9 cellular contexts compared by ENCODE assay signal in genomic region chr16:28258571-28258970, GRCh38. TPM values are rescaled to one million over a fixed set of nuclear protein-coding genes. Genes with fewer than 3 reads are reported as not detected.
DNase-seq lines count a peak whose midpoint lies in the region; ATAC-seq and TF ChIP-seq lines count a peak whose summit lies in the region.
"Had no signal": no experiment of that assay in that cellular context is flagged by ENCODE, and none has a peak within 500 bp of the region (broad histone marks: within the 10 kb centered on the region; RNA-seq: fewer than 3 reads in every experiment).

No MANE protein-coding gene starts in this region.

- H3K27ac ChIP-seq in body of pancreas: no peak overlapping the region
- no peak overlapping the region for H3K27ac ChIP-seq in iPS-20b (ENCODE audit: low read length)
- H3K27ac ChIP-seq in spleen: no peak overlapping the region

- no peaks in the 10 kb centered on the region for H3K36me3 ChIP-seq in body of pancreas (replicated peaks in 1 of 2; ENCODE audit: insufficient read depth in 1 of 2, low read depth in 2 of 2)
- H3K36me3 ChIP-seq in iPS-20b (ENCODE audit: insufficient read depth, low read depth, low read length): no peaks in the 10 kb centered on the region
- no peaks in the 10 kb centered on the region for H3K36me3 ChIP-seq in spleen

- H3K4me1 ChIP-seq in body of pancreas (peaks cover 12% of the 10 kb centered on the region), iPS-20b (ENCODE audit: insufficient read depth, low read length) (peaks cover 15% of the 10 kb centered on the region; the same call in 1 of the 2 replicates), spleen (peaks cover 0 to 28% (median 8%) of the 10 kb centered on the region in 6 donors)

- H3K4me3 ChIP-seq in body of pancreas (no peak overlapping the region), iPS-20b (ENCODE audit: low read length) (peak overlapping the region; percentile 50; the same call in 1 of the 2 replicates), spleen (peak overlapping the region in 5 of 8 donors; percentile 3 to 54 (median 28))

- H3K9me3 ChIP-seq in body of pancreas (no peaks in the 10 kb centered on the region), iPS-20b (ENCODE audit: insufficient read depth, low read depth, low read length) (no peaks in the 10 kb centered on the region), spleen (peaks cover 0 to 9% (median 0%) of the 10 kb centered on the region in 8 donors)

- intact Hi-C loops in body of pancreas (cut with DNase I) (no loop called here), spleen (cut with DNase I; ENCODE audit: low total_unique reads) (no loop called here)

- H3K36me3 Mint-ChIP-seq in activated naive CD8-positive, alpha-beta T cell treated with anti-CD3 and anti-CD28 coated beads for 36 hours: no peaks in the 10 kb centered on the region

- H3K9me3 Mint-ChIP-seq in activated naive CD8-positive, alpha-beta T cell treated with anti-CD3 and anti-CD28 coated beads for 36 hours: no peaks in the 10 kb centered on the region

- H3K4me3 Mint-ChIP-seq in activated naive CD8-positive, alpha-beta T cell treated with anti-CD3 and anti-CD28 coated beads for 36 hours: no peak overlapping the region

- peaks cover 7% of the 10 kb centered on the region for H3K4me1 Mint-ChIP-seq in activated naive CD8-positive, alpha-beta T cell treated with anti-CD3 and anti-CD28 coated beads for 36 hours

- peak; percentile 52 for ATAC-seq in body of pancreas
- no peak for ATAC-seq in GM21367 (IDR thresholded peaks at IDR 0.05; ENCODE audit: unreplicated experiment)
- ATAC-seq: esophagus mucosa had no signal

- DNase-seq in NCI-H146 (lab: John Stamatoyannopoulos, UW) (peak; percentile 37), NCI-H146 treated with DMSO at 0.1 percent for 48 hours (lab: John Stamatoyannopoulos, UW; ENCODE audit: unreplicated experiment) (no peak), body of pancreas (peak; percentile 18 to 56 (median 40)), spleen (no peak), 8988T (no peak)
- no peak for DNase-seq in activated naive CD8-positive, alpha-beta T cell treated with anti-CD3 and anti-CD28 coated beads for 36 hours

- H3K27me3 ChIP-seq in body of pancreas (peaks cover 0 to 8% of the 10 kb centered on the region in 2 donors), iPS-20b (ENCODE audit: insufficient read depth, low read length) (no peaks in the 10 kb centered on the region), spleen (replicated peaks in 1 of 7) (peaks cover 0 to 39% (median 13%) of the 10 kb centered on the region in 7 donors)

- WGBS in body of pancreas, 2 donors: 3 to 16% methylated on average over 7 to 17 of the region's 17 CpGs
- 31 to 39% (median 34%) methylated on average over 14 to 17 of the region's 17 CpGs for WGBS in spleen, 5 donors

- no peaks in the 10 kb centered on the region for H3K27me3 Mint-ChIP-seq in activated naive CD8-positive, alpha-beta T cell treated with anti-CD3 and anti-CD28 coated beads for 36 hours

- TF ChIP-seq POLR2A in body of pancreas (IDR thresholded peaks at IDR 0.05) (no peak), spleen (IDR thresholded peaks at IDR 0.05) (no peak)

- H3K9ac ChIP-seq in iPS-20b (ENCODE audit: low read depth, low read length): peak overlapping the region; percentile 40; the same call in 1 of the 2 replicates

- TF ChIP-seq CTCF in body of pancreas (IDR thresholded peaks at IDR 0.05): no peak
- TF ChIP-seq CTCF in spleen (IDR thresholded peaks at IDR 0.05 in 8 of 11, conservative IDR thresholded peaks at IDR 0.05 in 3 of 11): no peak

- H3K27ac Mint-ChIP-seq in activated naive CD8-positive, alpha-beta T cell treated with anti-CD3 and anti-CD28 coated beads for 36 hours: no peak overlapping the region

RNA-seq across cellular contexts. Expression of gene SBK1, which starts 33.8 kb away (rescaled TPM):
- total RNA-seq in body of pancreas (1 to 10 TPM; 1.3 to 2.6 TPM), spleen (1 to 10 TPM; 1.0 to 2.8 (median 2.1) TPM)
- under 1 TPM; 0.30 to 0.70 (median 0.46) TPM for polyA plus RNA-seq in spleen
- total RNA-seq in activated naive CD8-positive, alpha-beta T cell treated with anti-CD3 and anti-CD28 coated beads for 36 hours: 1 to 10 TPM; 8.5 to 9.7 TPM

RNA-seq across cellular contexts. Expression of gene XPO6, which starts 46.8 kb away (rescaled TPM):
- total RNA-seq in body of pancreas (100 to 1,000 TPM in 1 of 2 donors, 10 to 100 TPM in 1; 54.7 to 103 TPM), spleen (100 to 1,000 TPM; 259 to 517 (median 343) TPM)
- 100 to 1,000 TPM in 2 of 3 donors, 10 to 100 TPM in 1; 96.9 to 150 (median 132) TPM for polyA plus RNA-seq in spleen
- 100 to 1,000 TPM; 234 to 241 TPM for total RNA-seq in activated naive CD8-positive, alpha-beta T cell treated with anti-CD3 and anti-CD28 coated beads for 36 hours

Comparison
In these comparisons a context has a peak if more than half of its experiments do, and no peak if none do; other contexts are left out.
1. DNase-seq: peak in NCI-H146 (single experiment) and body of pancreas (4 of 4); none in NCI-H146 treated with DMSO at 0.1 percent for 48 hours (single experiment), spleen (single experiment), activated naive CD8-positive, alpha-beta T cell treated with anti-CD3 and anti-CD28 coated beads for 36 hours (single experiment) and 8988T (single experiment).
2. H3K4me3 ChIP-seq: peak in iPS-20b (single experiment) and spleen (5 of 8); none in body of pancreas (0 of 2).